In the genomic region with DNA sequence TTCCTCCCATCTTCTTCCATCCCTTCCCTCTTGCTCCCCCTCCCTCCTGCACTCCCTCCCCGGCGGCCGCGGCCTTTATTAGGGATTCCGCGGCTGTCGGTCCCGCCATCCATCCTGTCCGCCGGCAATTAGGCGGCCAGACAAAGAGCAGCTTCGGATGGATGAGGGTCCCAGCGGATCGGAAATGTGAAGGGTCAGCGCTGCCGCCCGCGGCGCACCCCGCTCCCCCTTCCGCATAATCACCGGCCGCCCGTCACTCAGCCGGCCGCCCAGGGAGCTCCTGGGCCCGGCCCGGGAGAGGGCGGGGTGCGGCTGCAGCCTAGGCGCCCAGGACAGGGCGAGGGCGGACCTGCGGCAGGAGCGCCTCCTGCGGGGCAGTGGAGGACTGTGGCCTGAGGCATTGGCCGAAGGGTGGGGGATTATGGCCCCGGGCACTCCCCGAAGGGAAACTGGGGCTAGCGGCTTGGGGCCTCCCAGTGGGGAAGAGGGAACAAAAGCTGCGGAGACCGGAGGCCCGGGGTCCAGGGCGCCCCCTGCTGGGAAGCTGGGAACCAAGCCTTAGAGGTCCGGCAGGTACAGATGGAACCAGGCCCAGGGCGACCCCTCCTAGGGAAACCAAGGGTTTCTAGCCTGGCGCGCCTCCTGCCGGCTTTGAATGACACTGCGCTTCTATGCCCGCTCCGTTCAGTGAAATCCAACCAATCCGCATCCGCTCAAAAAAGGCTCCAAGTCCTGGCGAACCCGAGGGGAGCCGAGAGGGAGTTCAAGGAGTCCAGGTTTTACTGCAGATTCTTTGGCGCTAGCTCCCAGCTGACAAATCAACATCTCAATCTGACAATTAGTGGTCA, we compare ENCODE assay signal across 8 cellular contexts. TPM values are rescaled to one million over a fixed set of nuclear protein-coding genes. Genes with fewer than 3 reads are reported as not detected.
DNase-seq lines count a peak whose midpoint lies in the region; ATAC-seq and TF ChIP-seq lines count a peak whose summit lies in the region.

No MANE protein-coding gene starts in this region.

- no peaks in the 10 kb centered on the region for H3K9me3 ChIP-seq in Panc1 (ENCODE audit: control insufficient read depth, insufficient read depth, low read depth, low read length)

- POLR2A ChIA-PET in Panc1 (lab: Charles Lee): no interaction called here

- H3K27ac ChIP-seq in Panc1 (ENCODE audit: low read length): no peak overlapping the region

- in situ Hi-C loops in Panc1 (cut with HindIII; ENCODE audit: low pct_unique_long_range_greater_than_20kb, low sequenced_read_pairs): no loop called here

- intact Hi-C loops in Panc1 (cut with micrococcal nuclease; ENCODE audit: unreplicated experiment): no loop called here
- intact Hi-C loops in activated T-helper 1 cell treated with anti-CD3 and anti-CD28 coated beads, Interleukin-12 subunit alpha, Interleukin-12 subunit beta, Interleukin-2, Interleukin-4 antibody, amounts not matched to agents 30 ng/mL and 10 ng/mL and 1 ng/mL, durations not matched to agents 14 hours and 24 hours and 36 hours (cut with micrococcal nuclease): loop anchor here (1.0 to 5.0 kb wide), 7 partner anchors 19 to 360 kb away; partner anchors contain the start of genes DDN, DHH, SPATS2 and TROAP
- intact Hi-C loops in natural killer cell (cut with micrococcal nuclease): loop anchor here (1.0 kb wide), 1 partner anchor 54 kb away; no protein-coding TSS in a partner anchor

- TF ChIP-seq CTCF in Panc1 (IDR thresholded peaks at IDR 0.05): peak; percentile 96
- peak; percentile 64 for TF ChIP-seq CTCF in fibroblast of mammary gland (conservative IDR thresholded peaks at IDR 0.05; ENCODE audit: control insufficient read depth, insufficient read depth, low read depth, low read length)
- peak; percentile 92 for TF ChIP-seq CTCF in natural killer cell (IDR thresholded peaks at IDR 0.05)

- peaks cover 20% of the 10 kb centered on the region for H3K4me1 ChIP-seq in Panc1 (ENCODE audit: control insufficient read depth, insufficient read depth, low read length)

- no peaks in the 10 kb centered on the region for H3K36me3 Mint-ChIP-seq in IgD-negative memory B cell
- no peaks in the 10 kb centered on the region for H3K36me3 Mint-ChIP-seq in activated T-helper 1 cell treated with anti-CD3 and anti-CD28 coated beads, Interleukin-12 subunit alpha, Interleukin-12 subunit beta, Interleukin-2, Interleukin-4 antibody, amounts not matched to agents 30 ng/mL and 10 ng/mL and 1 ng/mL, durations not matched to agents 14 hours and 24 hours and 36 hours (ENCODE audit: low read depth)
- H3K36me3 Mint-ChIP-seq in natural killer cell: no peaks in the 10 kb centered on the region
- no peaks in the 10 kb centered on the region for H3K36me3 Mint-ChIP-seq in stimulated activated naive B cell treated with anti-CD40 and anti-IgM and Interleukin-4, amounts not matched to agents 10 μg/mL and 1 μg/mL and 100 μg/mL, for 72 hours

- H3K4me3 ChIP-seq in Panc1 (ENCODE audit: low read depth in 2 of 2, low read length in 2 of 2) (peak overlapping the region; percentile 8 to 31; a peak in 2 of 4 replicates), fibroblast of mammary gland (ENCODE audit: control insufficient read depth, low read depth, low read length) (peak overlapping the region; percentile 41)

- ATAC-seq in GM19467 (IDR thresholded peaks at IDR 0.05; ENCODE audit: unreplicated experiment): peak; percentile 54
- peak; percentile 51 for ATAC-seq in Panc1
- ATAC-seq in natural killer cell: peak; percentile 73 to 79 (median 78)
- peak; percentile 81 to 83 for ATAC-seq in stimulated activated naive B cell treated with anti-CD40 and anti-IgM and Interleukin-4, amounts not matched to agents 10 μg/mL and 1 μg/mL and 100 μg/mL, for 72 hours (replicated peaks)

- H3K27me3 Mint-ChIP-seq in IgD-negative memory B cell (peaks cover 49% of the 10 kb centered on the region), natural killer cell (ENCODE audit: low read depth in 2 of 2) (peaks cover 46 to 69% of the 10 kb centered on the region in 2 donors)
- peaks cover 77% of the 10 kb centered on the region for H3K27me3 Mint-ChIP-seq in activated T-helper 1 cell treated with anti-CD3 and anti-CD28 coated beads, Interleukin-12 subunit alpha, Interleukin-12 subunit beta, Interleukin-2, Interleukin-4 antibody, amounts not matched to agents 30 ng/mL and 10 ng/mL and 1 ng/mL, durations not matched to agents 14 hours and 24 hours and 36 hours (ENCODE audit: insufficient read depth)
- H3K27me3 Mint-ChIP-seq in stimulated activated naive B cell treated with anti-CD40 and anti-IgM and Interleukin-4, amounts not matched to agents 10 μg/mL and 1 μg/mL and 100 μg/mL, for 72 hours: peaks cover 65 to 97% of the 10 kb centered on the region in 2 donors

- H3K27ac Mint-ChIP-seq in IgD-negative memory B cell (peak overlapping the region in 2 of 3 donors; percentile 73 to 86), natural killer cell (peak overlapping the region in 1 of 2 donors; percentile 22)
- H3K27ac Mint-ChIP-seq in activated T-helper 1 cell treated with anti-CD3 and anti-CD28 coated beads, Interleukin-12 subunit alpha, Interleukin-12 subunit beta, Interleukin-2, Interleukin-4 antibody, amounts not matched to agents 30 ng/mL and 10 ng/mL and 1 ng/mL, durations not matched to agents 14 hours and 24 hours and 36 hours: no peak overlapping the region
- peak overlapping the region; percentile 27 for H3K27ac Mint-ChIP-seq in stimulated activated naive B cell treated with anti-CD40 and anti-IgM and Interleukin-4, amounts not matched to agents 10 μg/mL and 1 μg/mL and 100 μg/mL, for 72 hours

- H3K9me3 Mint-ChIP-seq in IgD-negative memory B cell: peaks cover 0 to 1% (median 0%) of the 10 kb centered on the region in 3 donors
- H3K9me3 Mint-ChIP-seq in activated T-helper 1 cell treated with anti-CD3 and anti-CD28 coated beads, Interleukin-12 subunit alpha, Interleukin-12 subunit beta, Interleukin-2, Interleukin-4 antibody, amounts not matched to agents 30 ng/mL and 10 ng/mL and 1 ng/mL, durations not matched to agents 14 hours and 24 hours and 36 hours: no peaks in the 10 kb centered on the region
- no peaks in the 10 kb centered on the region for H3K9me3 Mint-ChIP-seq in natural killer cell
- no peaks in the 10 kb centered on the region for H3K9me3 Mint-ChIP-seq in stimulated activated naive B cell treated with anti-CD40 and anti-IgM and Interleukin-4, amounts not matched to agents 10 μg/mL and 1 μg/mL and 100 μg/mL, for 72 hours

- H3K4me3 Mint-ChIP-seq in IgD-negative memory B cell (peak overlapping the region; percentile 73 to 91 (median 90)), natural killer cell (peak overlapping the region; percentile 74)
- peak overlapping the region; percentile 37 for H3K4me3 Mint-ChIP-seq in activated T-helper 1 cell treated with anti-CD3 and anti-CD28 coated beads, Interleukin-12 subunit alpha, Interleukin-12 subunit beta, Interleukin-2, Interleukin-4 antibody, amounts not matched to agents 30 ng/mL and 10 ng/mL and 1 ng/mL, durations not matched to agents 14 hours and 24 hours and 36 hours
- peak overlapping the region; percentile 69 to 76 for H3K4me3 Mint-ChIP-seq in stimulated activated naive B cell treated with anti-CD40 and anti-IgM and Interleukin-4, amounts not matched to agents 10 μg/mL and 1 μg/mL and 100 μg/mL, for 72 hours

- no peaks in the 10 kb centered on the region; the same call in 1 of the 2 replicates for H3K27me3 ChIP-seq in Panc1 (ENCODE audit: control insufficient read depth, insufficient read depth, low read length)

- CTCF ChIA-PET in Panc1 (lab: Charles Lee): interaction anchor here (0.5 to 2.1 kb wide), 6 partner anchors 11 to 58 kb away, joined by 3 to 19 read pairs (median 3); no protein-coding TSS in a partner anchor

- peaks cover 20 to 22% (median 22%) of the 10 kb centered on the region in 3 donors for H3K4me1 Mint-ChIP-seq in IgD-negative memory B cell
- H3K4me1 Mint-ChIP-seq in activated T-helper 1 cell treated with anti-CD3 and anti-CD28 coated beads, Interleukin-12 subunit alpha, Interleukin-12 subunit beta, Interleukin-2, Interleukin-4 antibody, amounts not matched to agents 30 ng/mL and 10 ng/mL and 1 ng/mL, durations not matched to agents 14 hours and 24 hours and 36 hours (ENCODE audit: low read depth): peaks cover 35% of the 10 kb centered on the region
- H3K4me1 Mint-ChIP-seq in natural killer cell: peaks cover 22 to 39% of the 10 kb centered on the region in 2 donors
- H3K4me1 Mint-ChIP-seq in stimulated activated naive B cell treated with anti-CD40 and anti-IgM and Interleukin-4, amounts not matched to agents 10 μg/mL and 1 μg/mL and 100 μg/mL, for 72 hours: peaks cover 37 to 61% of the 10 kb centered on the region in 2 donors

- H3K36me3 ChIP-seq in Panc1 (ENCODE audit: control insufficient read depth, insufficient read depth, low read length): no peaks in the 10 kb centered on the region

- peak in 11 of 14 donors; percentile 24 to 72 (median 50) for DNase-seq in C1 segment of cervical spinal cord (lab: John Stamatoyannopoulos, UW)
- peak; percentile 39 for DNase-seq in Panc1 (ENCODE audit: low read depth, low spot score)
- DNase-seq in activated T-helper 1 cell treated with anti-CD3 and anti-CD28 coated beads, Interleukin-12 subunit alpha, Interleukin-12 subunit beta, Interleukin-2, Interleukin-4 antibody, amounts not matched to agents 30 ng/mL and 10 ng/mL and 1 ng/mL, durations not matched to agents 14 hours and 24 hours and 36 hours (ENCODE audit: low spot score): peak; percentile 56
- peak; percentile 76 for DNase-seq in fibroblast of mammary gland (ENCODE audit: low read depth)
- DNase-seq in natural killer cell: peak; percentile 62
- peak; percentile 78 for DNase-seq in stimulated activated naive B cell treated with anti-CD40 and anti-IgM and Interleukin-4, amounts not matched to agents 10 μg/mL and 1 μg/mL and 100 μg/mL, for 72 hours

- BruUV-seq in Panc1 (replicated peaks; lab: Mats Ljungman, UMichigan): no TSS peak

RNA-seq across cellular contexts. Expression of gene DNAJC22, which starts 4.4 kb away (rescaled TPM):
- polyA plus RNA-seq in IgD-negative memory B cell: not detected
- 1.9 TPM for total RNA-seq in Panc1 (2021; ENCODE audit: unreplicated experiment)
- 0.69 TPM for polyA plus RNA-seq in Panc1 (2012; ENCODE audit: insufficient read length)
- total RNA-seq in activated T-helper 1 cell treated with anti-CD3 and anti-CD28 coated beads, Interleukin-12 subunit alpha, Interleukin-12 subunit beta, Interleukin-2, Interleukin-4 antibody, amounts not matched to agents 30 ng/mL and 10 ng/mL and 1 ng/mL, durations not matched to agents 14 hours and 24 hours and 36 hours: 0.16 TPM in 1 of 2 replicates, not detected in the other
- total RNA-seq in natural killer cell: not detected

RNA-seq across cellular contexts. Expression of gene C1QL4, which starts 5.3 kb away (rescaled TPM):
- not detected for polyA plus RNA-seq in IgD-negative memory B cell
- total RNA-seq in Panc1 (2021; ENCODE audit: unreplicated experiment): 2.1 TPM
- 3.2 TPM for polyA plus RNA-seq in Panc1 (2012; ENCODE audit: insufficient read length)
- total RNA-seq in activated T-helper 1 cell treated with anti-CD3 and anti-CD28 coated beads, Interleukin-12 subunit alpha, Interleukin-12 subunit beta, Interleukin-2, Interleukin-4 antibody, amounts not matched to agents 30 ng/mL and 10 ng/mL and 1 ng/mL, durations not matched to agents 14 hours and 24 hours and 36 hours: not detected in 2 replicates
- not detected for total RNA-seq in natural killer cell

RNA-seq across cellular contexts. Expression of gene TROAP, which starts 19.2 kb away (rescaled TPM):
- not detected for polyA plus RNA-seq in IgD-negative memory B cell
- total RNA-seq in Panc1 (2021; ENCODE audit: unreplicated experiment): 50.0 TPM
- polyA plus RNA-seq in Panc1 (2012; ENCODE audit: insufficient read length): 17.3 TPM
- total RNA-seq in activated T-helper 1 cell treated with anti-CD3 and anti-CD28 coated beads, Interleukin-12 subunit alpha, Interleukin-12 subunit beta, Interleukin-2, Interleukin-4 antibody, amounts not matched to agents 30 ng/mL and 10 ng/mL and 1 ng/mL, durations not matched to agents 14 hours and 24 hours and 36 hours: 46.0 TPM in 2 replicates
- 1 to 10 TPM in 2 of 3 donors, under 1 TPM in 1; 0.58 to 3.0 (median 2.2) TPM for total RNA-seq in natural killer cell

RNA-seq across cellular contexts. Expression of gene SPATS2, which starts 25.0 kb away (rescaled TPM):
- polyA plus RNA-seq in IgD-negative memory B cell: 19.3 TPM
- total RNA-seq in Panc1 (2021; ENCODE audit: unreplicated experiment) (56.3 TPM), natural killer cell (10 to 100 TPM; 14.6 to 18.4 (median 15.4) TPM)
- polyA plus RNA-seq in Panc1 (2012; ENCODE audit: insufficient read length): 36.5 TPM
- total RNA-seq in activated T-helper 1 cell treated with anti-CD3 and anti-CD28 coated beads, Interleukin-12 subunit alpha, Interleukin-12 subunit beta, Interleukin-2, Interleukin-4 antibody, amounts not matched to agents 30 ng/mL and 10 ng/mL and 1 ng/mL, durations not matched to agents 14 hours and 24 hours and 36 hours: 11.6 and 12.0 TPM in 2 replicates

RNA-seq across cellular contexts. Expression of gene PRPH, which starts 47.3 kb away (rescaled TPM):
- not detected for polyA plus RNA-seq in IgD-negative memory B cell
- total RNA-seq in Panc1 (2021; ENCODE audit: unreplicated experiment) (0.39 TPM), natural killer cell (not detected)
- polyA plus RNA-seq in Panc1 (2012; ENCODE audit: insufficient read length): 1.6 TPM
- 0.20 TPM in 1 of 2 replicates, not detected in the other for total RNA-seq in activated T-helper 1 cell treated with anti-CD3 and anti-CD28 coated beads, Interleukin-12 subunit alpha, Interleukin-12 subunit beta, Interleukin-2, Interleukin-4 antibody, amounts not matched to agents 30 ng/mL and 10 ng/mL and 1 ng/mL, durations not matched to agents 14 hours and 24 hours and 36 hours

Comparison
In these comparisons a context has a peak if more than half of its experiments do, and no peak if none do; other contexts are left out.
1. H3K4me3 Mint-ChIP-seq: peak in every context shown above with its lines; median percentile 90 in IgD-negative memory B cell; 74 in natural killer cell; 72 in stimulated activated naive B cell treated with anti-CD40 and anti-IgM and Interleukin-4, amounts not matched to agents 10 μg/mL and 1 μg/mL and 100 μg/mL, for 72 hours; 37 in activated T-helper 1 cell treated with anti-CD3 and anti-CD28 coated beads, Interleukin-12 subunit alpha, Interleukin-12 subunit beta, Interleukin-2, Interleukin-4 antibody, amounts not matched to agents 30 ng/mL and 10 ng/mL and 1 ng/mL, durations not matched to agents 14 hours and 24 hours and 36 hours.
2. RNA of gene TROAP, which starts 19.2 kb away (total RNA-seq): 50.0 TPM in Panc1 (single experiment) and 46.0 TPM in activated T-helper 1 cell treated with anti-CD3 and anti-CD28 coated beads, Interleukin-12 subunit alpha, Interleukin-12 subunit beta, Interleukin-2, Interleukin-4 antibody, amounts not matched to agents 30 ng/mL and 10 ng/mL and 1 ng/mL, durations not matched to agents 14 hours and 24 hours and 36 hours; 0.58 to 3.0 TPM in natural killer cell; every median in the first group is over 10 times any median in the second.
3. Peak in every context shown above with its lines, with median percentiles within 50 percentile points of each other: DNase-seq, ATAC-seq and CTCF ChIP-seq.